ENCODE assay signal across 8 cellular contexts in genomic region chr17:1714980-1715802, GRCh38. TPM values are rescaled to one million over a fixed set of nuclear protein-coding genes. Genes with fewer than 3 reads are reported as not detected.
DNase-seq lines count a peak whose midpoint lies in the region; ATAC-seq and TF ChIP-seq lines count a peak whose summit lies in the region.

No MANE protein-coding gene starts in this region.

- peaks cover 13% of the 10 kb centered on the region for H3K36me3 Mint-ChIP-seq in T-helper 2 cell treated with Interferon-gamma antibody and Interleukin-4, amounts not matched to agents 5 μg/mL and 100 μg/mL, for 36 hours (ENCODE audit: low read depth)

- H3K27me3 Mint-ChIP-seq in T-helper 2 cell treated with Interferon-gamma antibody and Interleukin-4, amounts not matched to agents 5 μg/mL and 100 μg/mL, for 36 hours (ENCODE audit: low read depth) = peaks cover 28% of the 10 kb centered on the region

- H3K36me3 ChIP-seq in A673 (ENCODE audit: insufficient read depth, low read length, poor library complexity, severe bottlenecking) = peaks cover 6% of the 10 kb centered on the region
- peaks cover 11% of the 10 kb centered on the region for H3K36me3 ChIP-seq in kidney epithelial cell (ENCODE audit: control insufficient read depth, insufficient read depth, low read length)

- peak overlapping the region; percentile 85 for H3K27ac ChIP-seq in A673 (ENCODE audit: low read depth, low read length, poor library complexity, severe bottlenecking)

- TF ChIP-seq CTCF in A673 (conservative IDR thresholded peaks at IDR 0.05; ENCODE audit: low read depth, low read length) = no peak
- no peak for TF ChIP-seq CTCF in kidney epithelial cell (IDR thresholded peaks at IDR 0.05; ENCODE audit: insufficient read depth, low read length, poor library complexity, severe bottlenecking)

- DNase-seq in A673 (ENCODE audit: low spot score) (peak; percentile 41), HK-2 (ENCODE audit: unreplicated experiment) (peak; percentile 95), cerebellar cortex (ENCODE audit: low spot score) (peak; percentile 55), kidney epithelial cell (ENCODE audit: low read depth) (no peak)
- peak; percentile 42 for DNase-seq in T-helper 2 cell treated with Interferon-gamma antibody and Interleukin-4, amounts not matched to agents 5 μg/mL and 100 μg/mL, for 36 hours (ENCODE audit: low spot score)
- DNase-seq in stimulated activated CD4-positive, alpha-beta T cell treated with anti-CD3 and anti-CD28 coated beads, Interleukin-2, amount 100 ng/mL, for 24 hours = peak; percentile 51 to 53

- no peak for ATAC-seq in GM18868 (IDR thresholded peaks at IDR 0.05; ENCODE audit: unreplicated experiment)
- ATAC-seq in GM21737 (IDR thresholded peaks at IDR 0.05; ENCODE audit: unreplicated experiment) = no peak

- H3K4me1 ChIP-seq in A673 (ENCODE audit: insufficient read depth, low read length, poor library complexity, severe bottlenecking) = peaks cover 36% of the 10 kb centered on the region

- peak overlapping the region; percentile 75 for H3K4me3 Mint-ChIP-seq in T-helper 2 cell treated with Interferon-gamma antibody and Interleukin-4, amounts not matched to agents 5 μg/mL and 100 μg/mL, for 36 hours

- H3K27me3 ChIP-seq in A673 (replicated peaks; ENCODE audit: insufficient read depth, low read depth, low read length, poor library complexity) (no peaks in the 10 kb centered on the region), kidney epithelial cell (ENCODE audit: control insufficient read depth, insufficient read depth, low read length) (no peaks in the 10 kb centered on the region)

- peaks cover 19% of the 10 kb centered on the region for H3K4me1 Mint-ChIP-seq in T-helper 2 cell treated with Interferon-gamma antibody and Interleukin-4, amounts not matched to agents 5 μg/mL and 100 μg/mL, for 36 hours (ENCODE audit: low read depth)

- CTCF ChIA-PET in A673 (lab: Charles Lee) = interaction anchor here (0.5 to 1.9 kb wide), 3 partner anchors 18 to 136 kb away, joined by 3 to 9 read pairs (median 8); no protein-coding TSS in a partner anchor

- BruUV-seq in A673 (replicated peaks; lab: Mats Ljungman, UMichigan) = no TSS peak

- POLR2A ChIA-PET in A673 (lab: Charles Lee; ENCODE audit: low non-redundant PET) = no interaction called here

- no peaks in the 10 kb centered on the region for H3K9me3 ChIP-seq in A673 (ENCODE audit: low read depth, low read length, poor library complexity, severe bottlenecking)

- H3K4me3 ChIP-seq in A673 (ENCODE audit: low read depth, low read length, poor library complexity, severe bottlenecking) (peak overlapping the region; percentile 60), kidney epithelial cell (ENCODE audit: low read depth, low read length) (peak overlapping the region; percentile 89)

- intact Hi-C loops in A673 (cut with micrococcal nuclease; ENCODE audit: unreplicated experiment) = loop anchor here (5.0 to 10.0 kb wide), 2 partner anchors 150 to 327 kb away; partner anchors contain the start of gene OVCA2

- H3K9me3 Mint-ChIP-seq in T-helper 2 cell treated with Interferon-gamma antibody and Interleukin-4, amounts not matched to agents 5 μg/mL and 100 μg/mL, for 36 hours = no peaks in the 10 kb centered on the region

- H3K27ac Mint-ChIP-seq in T-helper 2 cell treated with Interferon-gamma antibody and Interleukin-4, amounts not matched to agents 5 μg/mL and 100 μg/mL, for 36 hours = peak overlapping the region; percentile 45

RNA-seq across cellular contexts. Expression of gene TLCD2, which starts 5.0 kb away (rescaled TPM):
- total RNA-seq in A673 (2021) (2.1 and 4.2 TPM in 2 replicates), kidney epithelial cell (1.8 and 1.9 TPM in 2 replicates)

RNA-seq across cellular contexts. Expression of gene WDR81, which starts 9.3 kb away (rescaled TPM):
- total RNA-seq in A673 (2021) = 18.6 and 19.4 TPM in 2 replicates
- 35.5 and 43.7 TPM in 2 replicates for total RNA-seq in kidney epithelial cell

RNA-seq across cellular contexts. Expression of gene SERPINF2, which starts 27.5 kb away (rescaled TPM):
- total RNA-seq in A673 (2021) = 0.28 and 0.37 TPM in 2 replicates
- 1.2 and 1.4 TPM in 2 replicates for total RNA-seq in kidney epithelial cell

RNA-seq across cellular contexts. Expression of gene PRPF8, which starts 30.5 kb away (rescaled TPM):
- total RNA-seq in A673 (2021) (439 and 450 TPM in 2 replicates), kidney epithelial cell (185 and 220 TPM in 2 replicates)

RNA-seq across cellular contexts. Expression of gene SERPINF1, which starts 46.7 kb away (rescaled TPM):
- total RNA-seq in A673 (2021) (47.8 and 91.0 TPM in 2 replicates), kidney epithelial cell (12.7 and 16.1 TPM in 2 replicates)
